Comparison of ENCODE assay signal across 19 cellular contexts in the genomic region with DNA sequence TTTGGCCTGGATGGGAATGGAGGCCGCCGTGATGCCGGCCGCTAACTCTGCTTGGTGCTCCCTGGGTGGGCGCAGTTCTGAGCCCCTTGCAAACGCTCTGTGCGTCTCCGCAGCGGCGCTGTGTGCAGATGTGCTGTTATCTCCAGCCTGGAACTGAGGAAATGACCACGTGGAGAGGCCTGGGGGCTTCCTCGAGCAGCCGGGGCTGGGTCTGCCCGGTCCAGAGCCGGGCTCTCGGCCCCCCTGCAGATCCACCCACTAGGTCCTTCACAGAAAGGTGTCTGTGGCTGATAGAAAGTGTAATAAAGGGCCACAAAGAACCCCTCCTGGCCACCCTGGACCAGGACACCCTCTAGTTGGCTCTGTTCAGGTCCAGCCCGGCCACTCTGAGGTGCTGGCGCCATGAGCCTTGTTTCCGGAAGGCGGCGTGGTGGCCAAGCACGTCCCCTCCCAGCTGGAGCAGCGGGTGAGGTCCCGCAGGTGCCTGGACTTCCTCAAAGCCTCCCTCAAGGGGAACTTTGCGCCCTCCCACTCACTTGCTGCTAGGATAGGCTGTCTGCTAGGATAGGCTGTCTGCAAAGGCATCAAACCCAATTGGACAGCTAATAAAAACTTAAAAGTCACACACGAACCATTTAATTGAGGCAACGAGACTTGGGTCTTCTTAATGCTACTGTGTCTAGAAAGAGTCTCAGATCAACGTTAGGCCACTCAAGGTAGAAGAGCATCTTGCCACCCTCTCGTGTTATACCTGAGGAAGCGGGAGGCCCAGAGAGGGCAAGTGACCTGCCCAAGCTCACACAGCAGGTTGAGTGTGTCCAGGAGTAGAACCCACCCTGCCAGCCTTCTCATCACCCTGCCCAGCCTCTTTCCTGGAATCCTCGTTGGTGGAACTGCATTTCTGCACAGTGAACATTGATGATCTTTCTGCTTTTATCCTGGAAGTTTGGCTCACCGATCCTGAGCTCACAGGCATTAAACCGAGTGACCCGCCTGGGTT.
DNase-seq lines count a peak whose midpoint lies in the region; ATAC-seq and TF ChIP-seq lines count a peak whose summit lies in the region.
"Had no signal": no experiment of that assay in that cellular context is flagged by ENCODE, and none has a peak within 500 bp of the region (broad histone marks: within the 10 kb centered on the region; RNA-seq: fewer than 3 reads in every experiment).

No MANE protein-coding gene starts in this region.

- H3K9me3 ChIP-seq in Loucy (ENCODE audit: insufficient read depth, low read depth, low read length) (no peaks in the 10 kb centered on the region), Karpas-422 (ENCODE audit: low read length) (no peaks in the 10 kb centered on the region)
- H3K9me3 ChIP-seq: gastroesophageal sphincter had no signal

- no peaks in the 10 kb centered on the region for H3K36me3 Mint-ChIP-seq in endothelial cell (ENCODE audit: low read depth, unreplicated experiment)
- no peaks in the 10 kb centered on the region for H3K36me3 Mint-ChIP-seq in stimulated activated naive B cell treated with anti-CD40 and anti-IgM and Interleukin-4, amounts not matched to agents 10 μg/mL and 1 μg/mL and 100 μg/mL, for 72 hours
- H3K36me3 Mint-ChIP-seq: activated CD8-positive, alpha-beta memory T cell treated with anti-CD3 and anti-CD28 coated beads, Interleukin-2, amount 10 ng/mL, durations not matched to agents 7 days and 5 days; IgD-negative memory B cell had no signal

- H2AFZ ChIP-seq in Loucy (ENCODE audit: low read length): no peak overlapping the region
- H2AFZ ChIP-seq in Karpas-422 (ENCODE audit: low read length): no peak overlapping the region

- no peak overlapping the region for H3K27ac ChIP-seq in Karpas-422 (ENCODE audit: low read length)
- H3K27ac ChIP-seq: coronary artery, epithelial cell of prostate had no signal

- H3K9me3 Mint-ChIP-seq in stimulated activated naive CD8-positive, alpha-beta T cell treated with anti-CD3 and anti-CD28 coated beads, Interleukin-15, amount 100 ng/mL, for 72 hours: no peaks in the 10 kb centered on the region
- H3K9me3 Mint-ChIP-seq in endothelial cell (ENCODE audit: unreplicated experiment): no peaks in the 10 kb centered on the region
- H3K9me3 Mint-ChIP-seq in stimulated activated naive B cell treated with anti-CD40 and anti-IgM and Interleukin-4, amounts not matched to agents 10 μg/mL and 1 μg/mL and 100 μg/mL, for 72 hours: no peaks in the 10 kb centered on the region
- H3K9me3 Mint-ChIP-seq: IgD-negative memory B cell had no signal

- H3K79me2 ChIP-seq in Loucy (ENCODE audit: insufficient read depth, low read length) (no peaks in the 10 kb centered on the region), Karpas-422 (ENCODE audit: low read length) (no peaks in the 10 kb centered on the region)

- peak overlapping the region; percentile 35 for H3K4me3 ChIP-seq in Loucy (ENCODE audit: low read length, poor library complexity, severe bottlenecking)
- H3K4me3 ChIP-seq in Karpas-422 (ENCODE audit: low read length): no peak overlapping the region
- H3K4me3 ChIP-seq: coronary artery, gastroesophageal sphincter had no signal

- no peaks in the 10 kb centered on the region for H3K27me3 ChIP-seq in Loucy (ENCODE audit: insufficient read depth, low read length, poor library complexity, severe bottlenecking)
- no peaks in the 10 kb centered on the region for H3K27me3 ChIP-seq in Karpas-422 (ENCODE audit: low read length)
- H3K27me3 ChIP-seq: gastroesophageal sphincter had no signal

- H3K9ac ChIP-seq in Loucy (ENCODE audit: low read depth, low read length, poor library complexity, severe bottlenecking): peak overlapping the region; percentile 75
- no peak overlapping the region for H3K9ac ChIP-seq in Karpas-422 (ENCODE audit: low read length)

- H3K4me1 ChIP-seq in Loucy (ENCODE audit: insufficient read depth, low read length, poor library complexity, severe bottlenecking): peaks cover 53% of the 10 kb centered on the region
- peaks cover 6% of the 10 kb centered on the region for H3K4me1 ChIP-seq in Karpas-422 (ENCODE audit: low read length)

- ATAC-seq in stimulated activated naive CD8-positive, alpha-beta T cell treated with anti-CD3 and anti-CD28 coated beads, Interleukin-15, Interleukin-2, amounts not matched to agents 100 U/mL and 50 U/mL, for 24 hours: no peak
- no peak for ATAC-seq in stimulated activated naive CD8-positive, alpha-beta T cell treated with anti-CD3 and anti-CD28 coated beads, Interleukin-15, amount 100 ng/mL, for 72 hours
- ATAC-seq in stimulated activated naive B cell treated with anti-CD40 and anti-IgM and Interleukin-4, amounts not matched to agents 10 μg/mL and 1 μg/mL and 100 μg/mL, for 72 hours (replicated peaks): peak; percentile 85
- ATAC-seq: activated CD8-positive, alpha-beta memory T cell treated with anti-CD3 and anti-CD28 coated beads, Interleukin-2, amount 10 ng/mL, durations not matched to agents 7 days and 5 days; gastroesophageal sphincter; Panc1 had no signal

- H3F3A ChIP-seq in Loucy (ENCODE audit: low read depth): 0 out of 2 replicates have a peak, but pooled peaks cover 3% of the 10 kb centered on the region

- H3K9me2 ChIP-seq in Loucy (replicated peaks; ENCODE audit: low read depth, low read length) (no peaks in the 10 kb centered on the region), Karpas-422 (replicated peaks; ENCODE audit: insufficient read depth, low read length) (no peaks in the 10 kb centered on the region)

- peak; percentile 23 for DNase-seq in stimulated activated naive CD8-positive, alpha-beta T cell treated with anti-CD3 and anti-CD28 coated beads, Interleukin-15, Interleukin-2, amounts not matched to agents 100 U/mL and 50 U/mL, for 24 hours
- DNase-seq in stimulated activated naive CD8-positive, alpha-beta T cell treated with anti-CD3 and anti-CD28 coated beads, Interleukin-15, amount 100 ng/mL, for 72 hours: no peak
- DNase-seq in endothelial cell (ENCODE audit: low spot score) (peak; percentile 22), Karpas-422 (no peak)
- peak; percentile 21 for DNase-seq in stimulated activated naive B cell treated with anti-CD40 and anti-IgM and Interleukin-4, amounts not matched to agents 10 μg/mL and 1 μg/mL and 100 μg/mL, for 72 hours
- DNase-seq in activated CD4-positive, alpha-beta T cell treated with anti-CD3 and anti-CD28 coated beads, Interleukin-2, amount 50 U/mL, for 1 hour: no peak
- DNase-seq in activated CD8-positive, alpha-beta memory T cell treated with anti-CD3 and anti-CD28 coated beads, Interleukin-2, amount 50 U/mL, for 48 hours: no peak
- DNase-seq: activated CD8-positive, alpha-beta memory T cell treated with anti-CD3 and anti-CD28 coated beads, Interleukin-2, amount 10 ng/mL, durations not matched to agents 7 days and 5 days; activated naive CD4-positive, alpha-beta T cell; NCI-H1092; NCI-H526 treated with DMSO at 0.1 percent for 48 hours; retina; SW 1271 had no signal

- H3K27me3 Mint-ChIP-seq in stimulated activated naive CD8-positive, alpha-beta T cell treated with anti-CD3 and anti-CD28 coated beads, Interleukin-15, amount 100 ng/mL, for 72 hours: peaks cover 21% of the 10 kb centered on the region
- H3K27me3 Mint-ChIP-seq in endothelial cell (ENCODE audit: unreplicated experiment): peaks cover 1% of the 10 kb centered on the region
- peaks cover 3 to 19% of the 10 kb centered on the region in 2 donors for H3K27me3 Mint-ChIP-seq in stimulated activated naive B cell treated with anti-CD40 and anti-IgM and Interleukin-4, amounts not matched to agents 10 μg/mL and 1 μg/mL and 100 μg/mL, for 72 hours

- H4K20me1 ChIP-seq in Loucy (ENCODE audit: insufficient read depth, low read length, poor library complexity, severe bottlenecking): no peaks in the 10 kb centered on the region
- no peaks in the 10 kb centered on the region for H4K20me1 ChIP-seq in Karpas-422 (ENCODE audit: insufficient read depth, low read depth, low read length)

- H3K27ac Mint-ChIP-seq in stimulated activated naive CD8-positive, alpha-beta T cell treated with anti-CD3 and anti-CD28 coated beads, Interleukin-15, amount 100 ng/mL, for 72 hours: no peak overlapping the region
- peak overlapping the region; percentile 81 for H3K27ac Mint-ChIP-seq in endothelial cell (ENCODE audit: unreplicated experiment)
- no peak overlapping the region for H3K27ac Mint-ChIP-seq in stimulated activated naive B cell treated with anti-CD40 and anti-IgM and Interleukin-4, amounts not matched to agents 10 μg/mL and 1 μg/mL and 100 μg/mL, for 72 hours
- H3K27ac Mint-ChIP-seq: activated CD8-positive, alpha-beta memory T cell treated with anti-CD3 and anti-CD28 coated beads, Interleukin-2, amount 10 ng/mL, durations not matched to agents 7 days and 5 days had no signal

- H3K4me1 Mint-ChIP-seq in stimulated activated naive CD8-positive, alpha-beta T cell treated with anti-CD3 and anti-CD28 coated beads, Interleukin-15, amount 100 ng/mL, for 72 hours: peaks cover 15% of the 10 kb centered on the region
- peaks cover 21% of the 10 kb centered on the region for H3K4me1 Mint-ChIP-seq in endothelial cell (ENCODE audit: unreplicated experiment)
- peaks cover 10 to 41% of the 10 kb centered on the region in 2 donors for H3K4me1 Mint-ChIP-seq in stimulated activated naive B cell treated with anti-CD40 and anti-IgM and Interleukin-4, amounts not matched to agents 10 μg/mL and 1 μg/mL and 100 μg/mL, for 72 hours
- H3K4me1 Mint-ChIP-seq: activated CD8-positive, alpha-beta memory T cell treated with anti-CD3 and anti-CD28 coated beads, Interleukin-2, amount 10 ng/mL, durations not matched to agents 7 days and 5 days had no signal

- no peak for TF ChIP-seq CTCF in Loucy (conservative IDR thresholded peaks at IDR 0.05; ENCODE audit: low read length)
- no peak for TF ChIP-seq CTCF in endothelial cell (IDR thresholded peaks at IDR 0.05; ENCODE audit: unreplicated experiment)

- no peaks in the 10 kb centered on the region for H3K36me3 ChIP-seq in Loucy (ENCODE audit: insufficient read depth, low read length)
- H3K36me3 ChIP-seq in Karpas-422 (ENCODE audit: insufficient read depth, low read length): no peaks in the 10 kb centered on the region

- peak overlapping the region in 1 of 2 donors; percentile 48 for H3K4me3 Mint-ChIP-seq in stimulated activated naive CD8-positive, alpha-beta T cell treated with anti-CD3 and anti-CD28 coated beads, Interleukin-15, amount 100 ng/mL, for 72 hours
- peak overlapping the region; percentile 29 for H3K4me3 Mint-ChIP-seq in endothelial cell (ENCODE audit: unreplicated experiment)
- peak overlapping the region; percentile 13 to 57 for H3K4me3 Mint-ChIP-seq in stimulated activated naive B cell treated with anti-CD40 and anti-IgM and Interleukin-4, amounts not matched to agents 10 μg/mL and 1 μg/mL and 100 μg/mL, for 72 hours
- H3K4me3 Mint-ChIP-seq: activated CD8-positive, alpha-beta memory T cell treated with anti-CD3 and anti-CD28 coated beads, Interleukin-2, amount 10 ng/mL, durations not matched to agents 7 days and 5 days; IgD-negative memory B cell had no signal

- H3K4me2 ChIP-seq in Loucy (ENCODE audit: low read depth, low read length, poor library complexity, severe bottlenecking) (peak overlapping the region; percentile 45), Karpas-422 (ENCODE audit: low read depth, low read length, poor library complexity, severe bottlenecking) (no peak overlapping the region)

Comparison
In these comparisons a context has a peak if more than half of its experiments do, and no peak if none do; other contexts are left out.
1. DNase-seq: peak in stimulated activated naive CD8-positive, alpha-beta T cell treated with anti-CD3 and anti-CD28 coated beads, Interleukin-15, Interleukin-2, amounts not matched to agents 100 U/mL and 50 U/mL, for 24 hours (single experiment), endothelial cell (single experiment) and stimulated activated naive B cell treated with anti-CD40 and anti-IgM and Interleukin-4, amounts not matched to agents 10 μg/mL and 1 μg/mL and 100 μg/mL, for 72 hours (single experiment); none in stimulated activated naive CD8-positive, alpha-beta T cell treated with anti-CD3 and anti-CD28 coated beads, Interleukin-15, amount 100 ng/mL, for 72 hours (0 of 2), activated CD4-positive, alpha-beta T cell treated with anti-CD3 and anti-CD28 coated beads, Interleukin-2, amount 50 U/mL, for 1 hour (single experiment), Karpas-422 (single experiment) and activated CD8-positive, alpha-beta memory T cell treated with anti-CD3 and anti-CD28 coated beads, Interleukin-2, amount 50 U/mL, for 48 hours (single experiment).
2. ATAC-seq: peak in stimulated activated naive B cell treated with anti-CD40 and anti-IgM and Interleukin-4, amounts not matched to agents 10 μg/mL and 1 μg/mL and 100 μg/mL, for 72 hours (2 of 2); none in stimulated activated naive CD8-positive, alpha-beta T cell treated with anti-CD3 and anti-CD28 coated beads, Interleukin-15, Interleukin-2, amounts not matched to agents 100 U/mL and 50 U/mL, for 24 hours (single experiment) and stimulated activated naive CD8-positive, alpha-beta T cell treated with anti-CD3 and anti-CD28 coated beads, Interleukin-15, amount 100 ng/mL, for 72 hours (single experiment).